Comparison of ENCODE assay signal across 12 cellular contexts in the genomic region with DNA sequence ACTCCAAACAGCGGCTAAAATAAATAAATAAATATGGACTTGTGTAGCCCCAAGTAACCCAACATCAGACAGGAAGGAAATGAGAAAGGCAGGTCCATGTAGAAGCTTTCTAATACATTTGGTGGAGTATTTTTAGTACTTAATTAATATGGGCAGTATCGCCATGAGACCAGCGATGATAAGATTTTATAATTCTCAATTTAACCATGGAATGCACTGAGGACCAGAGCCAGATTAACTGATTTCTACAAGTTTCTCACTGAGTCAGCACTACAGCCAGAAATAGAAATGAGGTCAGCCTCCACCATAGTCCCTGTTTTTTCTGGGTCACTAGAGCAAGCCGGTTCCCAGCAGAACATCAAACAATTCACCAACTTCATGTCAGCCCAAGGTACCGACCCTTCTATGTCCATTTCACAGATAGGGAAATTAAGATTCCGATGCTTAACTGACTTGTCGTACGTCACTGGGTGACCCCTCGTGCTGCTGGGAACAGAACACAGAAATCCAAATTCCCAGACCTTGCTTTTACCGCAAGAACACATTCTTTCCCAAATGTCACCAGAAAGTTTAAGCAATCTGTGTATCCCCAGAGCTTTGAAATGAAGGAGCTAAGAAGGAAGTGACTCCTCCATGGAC.
DNase-seq lines count a peak whose midpoint lies in the region; ATAC-seq, FAIRE-seq and TF ChIP-seq lines count a peak whose summit lies in the region.
"Had no signal": no experiment of that assay in that cellular context is flagged by ENCODE, and none has a peak within 500 bp of the region (broad histone marks: within the 10 kb centered on the region; RNA-seq: fewer than 3 reads in every experiment).

No MANE protein-coding gene starts in this region.

- H2AFZ ChIP-seq in ACC112 (ENCODE audit: low read length, unreplicated experiment) (no peak overlapping the region), astrocyte (ENCODE audit: low read depth, low read length) (no peak overlapping the region), parathyroid adenoma (no peak overlapping the region)

- no peaks in the 10 kb centered on the region; the same call in 1 of the 2 replicates for H3K36me3 ChIP-seq in ACC112 (ENCODE audit: insufficient read depth, low read length)
- peaks cover 21% of the 10 kb centered on the region for H3K36me3 ChIP-seq in astrocyte (ENCODE audit: insufficient read depth, low read length)
- peaks cover 29% of the 10 kb centered on the region for H3K36me3 ChIP-seq in left ventricle myocardium inferior
- H3K36me3 ChIP-seq in parathyroid adenoma (ENCODE audit: control insufficient read depth, insufficient read depth, low read length): no peaks in the 10 kb centered on the region

- H3K27me3 ChIP-seq in ACC112 (ENCODE audit: insufficient read depth, low read length) (no peaks in the 10 kb centered on the region), astrocyte (ENCODE audit: insufficient read depth, low read length) (no peaks in the 10 kb centered on the region), left ventricle myocardium inferior (ENCODE audit: low read depth) (no peaks in the 10 kb centered on the region), parathyroid adenoma (ENCODE audit: control insufficient read depth, insufficient read depth, low read length) (no peaks in the 10 kb centered on the region)

- CTCF ChIA-PET in activated CD8-positive, alpha-beta T cell treated with anti-CD3 and anti-CD28 coated beads, Interleukin-2, amount 10 ng/mL, durations not matched to agents 7 days and 5 days (lab: Charles Lee): interaction anchor here (1.7 kb wide), 1 partner anchor 9 kb away, joined by 5 read pairs; no protein-coding TSS in a partner anchor

- intact Hi-C loops in left ventricle myocardium inferior (cut with micrococcal nuclease): no loop called here

- H3K27ac ChIP-seq in ACC112 (ENCODE audit: low read depth, low read length) (peak overlapping the region; percentile 70), astrocyte (ENCODE audit: low read depth, low read length) (peak overlapping the region; percentile 81), left ventricle myocardium inferior (replicated peaks) (peak overlapping the region; percentile 66), parathyroid adenoma (peak overlapping the region; percentile 42)

- FAIRE-seq in astrocyte (lab: Jason Lieb, UNC): peak; percentile 32
- FAIRE-seq: K562 had no signal

- H3K4me3 Mint-ChIP-seq in astrocyte (ENCODE audit: unreplicated experiment): peak overlapping the region; percentile 34
- H3K4me3 Mint-ChIP-seq in activated CD8-positive, alpha-beta T cell treated with anti-CD3 and anti-CD28 coated beads, Interleukin-2, amount 10 ng/mL, durations not matched to agents 7 days and 5 days: no peak overlapping the region
- H3K4me3 Mint-ChIP-seq: T-cell had no signal

- POLR2A ChIA-PET in activated CD8-positive, alpha-beta T cell treated with anti-CD3 and anti-CD28 coated beads, Interleukin-2, amount 10 ng/mL, durations not matched to agents 7 days and 5 days (lab: Charles Lee): no interaction called here

- no peaks in the 10 kb centered on the region for H3K9me3 ChIP-seq in astrocyte (ENCODE audit: insufficient read depth, low read depth, low read length)
- H3K9me3 ChIP-seq in left ventricle myocardium inferior (replicated peaks): no peaks in the 10 kb centered on the region
- H3K9me3 ChIP-seq in parathyroid adenoma (ENCODE audit: control insufficient read depth, low read length): no peaks in the 10 kb centered on the region

- peak; percentile 87 for DNase-seq in astrocyte (ENCODE audit: low read depth)
- no peak for DNase-seq in left ventricle myocardium inferior
- no peak for DNase-seq in activated CD4-positive, alpha-beta T cell treated with anti-CD3 and anti-CD28 coated beads for 48 hours
- DNase-seq in activated CD8-positive, alpha-beta T cell treated with anti-CD3 and anti-CD28 coated beads, Interleukin-2, amount 10 ng/mL, durations not matched to agents 7 days and 5 days: no peak
- DNase-seq: NCI-H446 treated with DMSO at 0.1 percent for 48 hours; stimulated activated CD4-positive, alpha-beta T cell treated with anti-CD3 and anti-CD28 coated beads, Interleukin-2, amount 100 ng/mL, for 48 hours; T-cell had no signal

- H3K27ac Mint-ChIP-seq in astrocyte (ENCODE audit: unreplicated experiment): peak overlapping the region; percentile 27
- H3K27ac Mint-ChIP-seq in activated CD8-positive, alpha-beta T cell treated with anti-CD3 and anti-CD28 coated beads, Interleukin-2, amount 10 ng/mL, durations not matched to agents 7 days and 5 days: no peak overlapping the region
- H3K27ac Mint-ChIP-seq: T-cell had no signal

- no peak for TF ChIP-seq CTCF in astrocyte (IDR thresholded peaks at IDR 0.05; ENCODE audit: insufficient read depth, low read depth, low read length)
- TF ChIP-seq CTCF in left ventricle myocardium inferior (IDR thresholded peaks at IDR 0.05; ENCODE audit: borderline replicate concordance): no peak
- TF ChIP-seq CTCF in parathyroid adenoma (IDR thresholded peaks at IDR 0.05): no peak

- H3K4me1 ChIP-seq in ACC112 (ENCODE audit: control insufficient read depth, insufficient read depth, low read length, unreplicated experiment): peaks cover 25% of the 10 kb centered on the region
- H3K4me1 ChIP-seq in astrocyte (ENCODE audit: insufficient read depth, low read length): peaks cover 30% of the 10 kb centered on the region
- peaks cover 82% of the 10 kb centered on the region for H3K4me1 ChIP-seq in left ventricle myocardium inferior
- H3K4me1 ChIP-seq in parathyroid adenoma: no peaks in the 10 kb centered on the region

- peaks cover 86% of the 10 kb centered on the region for H4K20me1 ChIP-seq in astrocyte (ENCODE audit: insufficient read depth, low read length)

- H3K36me3 Mint-ChIP-seq in astrocyte (ENCODE audit: low read depth, unreplicated experiment): peaks cover 34% of the 10 kb centered on the region
- H3K36me3 Mint-ChIP-seq in activated CD8-positive, alpha-beta T cell treated with anti-CD3 and anti-CD28 coated beads, Interleukin-2, amount 10 ng/mL, durations not matched to agents 7 days and 5 days (ENCODE audit: low read depth): no peaks in the 10 kb centered on the region
- H3K36me3 Mint-ChIP-seq: T-cell had no signal

- peaks cover 52% of the 10 kb centered on the region for H3K4me1 Mint-ChIP-seq in astrocyte (ENCODE audit: low read depth, unreplicated experiment)
- no peaks in the 10 kb centered on the region for H3K4me1 Mint-ChIP-seq in activated CD8-positive, alpha-beta T cell treated with anti-CD3 and anti-CD28 coated beads, Interleukin-2, amount 10 ng/mL, durations not matched to agents 7 days and 5 days (ENCODE audit: low read depth)
- H3K4me1 Mint-ChIP-seq: T-cell had no signal

- H3K9me3 Mint-ChIP-seq in astrocyte (ENCODE audit: unreplicated experiment): no peaks in the 10 kb centered on the region
- no peaks in the 10 kb centered on the region for H3K9me3 Mint-ChIP-seq in activated CD8-positive, alpha-beta T cell treated with anti-CD3 and anti-CD28 coated beads, Interleukin-2, amount 10 ng/mL, durations not matched to agents 7 days and 5 days (ENCODE audit: insufficient read depth)
- H3K9me3 Mint-ChIP-seq: T-cell had no signal

- H3K9ac ChIP-seq in astrocyte (ENCODE audit: low read length) (peak overlapping the region; percentile 59), parathyroid adenoma (no peak overlapping the region)

- H3K79me2 ChIP-seq in ACC112 (ENCODE audit: control insufficient read depth, insufficient read depth, low read length, unreplicated experiment): peaks cover 25% of the 10 kb centered on the region
- H3K79me2 ChIP-seq in astrocyte (ENCODE audit: insufficient read depth, low read length): peaks cover 59% of the 10 kb centered on the region
- H3K79me2 ChIP-seq in parathyroid adenoma: no peaks in the 10 kb centered on the region

- H3K4me3 ChIP-seq in ACC112 (ENCODE audit: low read depth, low read length) (peak overlapping the region; percentile 35; the same call in 1 of the 2 replicates), astrocyte (ENCODE audit: insufficient read depth, low read depth, low read length) (no peak overlapping the region), left ventricle myocardium inferior (peak overlapping the region; percentile 6), parathyroid adenoma (ENCODE audit: low read depth, low read length) (no peak overlapping the region)
- H3K4me3 ChIP-seq: K562 had no signal

- no peak for ATAC-seq in activated CD8-positive, alpha-beta T cell treated with anti-CD3 and anti-CD28 coated beads, Interleukin-2, amount 10 ng/mL, durations not matched to agents 7 days and 5 days
- ATAC-seq in HG03135 (IDR thresholded peaks at IDR 0.05; ENCODE audit: unreplicated experiment): no peak
- ATAC-seq in GM21619 (IDR thresholded peaks at IDR 0.05; ENCODE audit: unreplicated experiment): no peak
- ATAC-seq: K562, T-cell had no signal

- H3K4me2 ChIP-seq in astrocyte (ENCODE audit: low read length): peak overlapping the region; percentile 54
- H3K4me2 ChIP-seq in parathyroid adenoma (ENCODE audit: low read length): peak overlapping the region; percentile 5

- H3K27me3 Mint-ChIP-seq in astrocyte (ENCODE audit: low read depth, unreplicated experiment): no peaks in the 10 kb centered on the region
- peaks cover 5% of the 10 kb centered on the region for H3K27me3 Mint-ChIP-seq in activated CD8-positive, alpha-beta T cell treated with anti-CD3 and anti-CD28 coated beads, Interleukin-2, amount 10 ng/mL, durations not matched to agents 7 days and 5 days (ENCODE audit: low read depth)

Comparison
In these comparisons a context has a peak if more than half of its experiments do, and no peak if none do; other contexts are left out.
1. H3K4me3 ChIP-seq: peak in ACC112 (single experiment) and left ventricle myocardium inferior (single experiment); none in astrocyte (single experiment) and parathyroid adenoma (single experiment).
2. Peak in every context shown above with its lines, with median percentiles within 50 percentile points of each other: H3K27ac ChIP-seq.